In genomic region chr22:39988386-39989114, GRCh38 we compare ENCODE assay signal across 20 cellular contexts. TPM values are rescaled to one million over a fixed set of nuclear protein-coding genes. Genes with fewer than 3 reads are reported as not detected.
DNase-seq lines count a peak whose midpoint lies in the region; ATAC-seq, FAIRE-seq and TF ChIP-seq lines count a peak whose summit lies in the region.
"Had no signal": no experiment of that assay in that cellular context is flagged by ENCODE, and none has a peak within 500 bp of the region (broad histone marks: within the 10 kb centered on the region; RNA-seq: fewer than 3 reads in every experiment).

No MANE protein-coding gene starts in this region.

- no peak for FAIRE-seq in RCC 7860 (lab: Jason Lieb, UNC)

- H3K4me1 Mint-ChIP-seq in natural killer cell treated with Interleukin-12 subunit alpha and Interleukin-12 subunit beta and Interleukin-15 and Interleukin-18, amount 100 ng/mL, for 72 hours (ENCODE audit: low read depth in 2 of 2), result peaks cover 12% of the 10 kb centered on the region in 2 donors
- H3K4me1 Mint-ChIP-seq in natural killer cell, result peaks cover under 1 to 15% of the 10 kb centered on the region in 2 donors
- H3K4me1 Mint-ChIP-seq in effector memory CD8-positive, alpha-beta T cell (ENCODE audit: low read depth in 2 of 2), result peaks cover 4 to 6% of the 10 kb centered on the region in 2 donors
- H3K4me1 Mint-ChIP-seq in naive thymus-derived CD8-positive, alpha-beta T cell, result peaks cover 18 to 34% (median 28%) of the 10 kb centered on the region in 4 donors
- H3K4me1 Mint-ChIP-seq: IgD-negative memory B cell had no signal

- H3K4me3 Mint-ChIP-seq in natural killer cell treated with Interleukin-12 subunit alpha and Interleukin-12 subunit beta and Interleukin-15 and Interleukin-18, amount 100 ng/mL, for 72 hours, result no peak overlapping the region
- H3K4me3 Mint-ChIP-seq in natural killer cell, result no peak overlapping the region
- no peak overlapping the region for H3K4me3 Mint-ChIP-seq in effector memory CD8-positive, alpha-beta T cell
- H3K4me3 Mint-ChIP-seq in naive thymus-derived CD8-positive, alpha-beta T cell, result peak overlapping the region in 6 of 10 donors; percentile 17 to 70 (median 42)
- H3K4me3 Mint-ChIP-seq: CD4-positive, alpha-beta T cell; IgD-negative memory B cell had no signal

- no peaks in the 10 kb centered on the region for H3K36me3 Mint-ChIP-seq in natural killer cell treated with Interleukin-12 subunit alpha and Interleukin-12 subunit beta and Interleukin-15 and Interleukin-18, amount 100 ng/mL, for 72 hours
- H3K36me3 Mint-ChIP-seq in natural killer cell, result no peaks in the 10 kb centered on the region
- H3K36me3 Mint-ChIP-seq in effector memory CD8-positive, alpha-beta T cell (ENCODE audit: insufficient read depth), result peaks cover 6% of the 10 kb centered on the region
- no peaks in the 10 kb centered on the region for H3K36me3 Mint-ChIP-seq in naive thymus-derived CD8-positive, alpha-beta T cell

- TF ChIP-seq CTCF in natural killer cell (IDR thresholded peaks at IDR 0.05) (no peak), spleen (IDR thresholded peaks at IDR 0.05 in 8 of 11, conservative IDR thresholded peaks at IDR 0.05 in 3 of 11) (no peak)

- H3K27me3 ChIP-seq in spleen (replicated peaks in 1 of 7), result peaks cover 0 to 33% (median 10%) of the 10 kb centered on the region in 7 donors
- H3K27me3 ChIP-seq: Peyer's patch had no signal

- H3K9me3 ChIP-seq in spleen, result no peaks in the 10 kb centered on the region
- H3K9me3 ChIP-seq: Peyer's patch had no signal

- H3K4me3 ChIP-seq in spleen, result no peak overlapping the region
- H3K4me3 ChIP-seq: Peyer's patch had no signal

- TF ChIP-seq POLR2A in spleen (IDR thresholded peaks at IDR 0.05), result no peak

- POLR2A ChIA-PET in naive thymus-derived CD8-positive, alpha-beta T cell (lab: Charles Lee), result no interaction called here

- no peaks in the 10 kb centered on the region for H3K9me3 Mint-ChIP-seq in natural killer cell treated with Interleukin-12 subunit alpha and Interleukin-12 subunit beta and Interleukin-15 and Interleukin-18, amount 100 ng/mL, for 72 hours
- H3K9me3 Mint-ChIP-seq in natural killer cell, result no peaks in the 10 kb centered on the region
- no peaks in the 10 kb centered on the region for H3K9me3 Mint-ChIP-seq in effector memory CD8-positive, alpha-beta T cell
- H3K9me3 Mint-ChIP-seq in naive thymus-derived CD8-positive, alpha-beta T cell, result no peaks in the 10 kb centered on the region
- H3K9me3 Mint-ChIP-seq: CD4-positive, alpha-beta T cell; IgD-negative memory B cell had no signal

- 69 to 81% (median 78%) methylated on average over 10 of the region's 10 CpGs for WGBS in spleen, 5 donors

- H3K27ac Mint-ChIP-seq in natural killer cell treated with Interleukin-12 subunit alpha and Interleukin-12 subunit beta and Interleukin-15 and Interleukin-18, amount 100 ng/mL, for 72 hours, result peak overlapping the region; percentile 0 to 5
- peak overlapping the region in 1 of 2 donors; percentile 23 for H3K27ac Mint-ChIP-seq in natural killer cell
- H3K27ac Mint-ChIP-seq in effector memory CD8-positive, alpha-beta T cell, result peak overlapping the region; percentile 13 to 79
- peak overlapping the region in 6 of 10 donors; percentile 3 to 87 (median 59) for H3K27ac Mint-ChIP-seq in naive thymus-derived CD8-positive, alpha-beta T cell
- H3K27ac Mint-ChIP-seq: CD4-positive, alpha-beta T cell; IgD-negative memory B cell had no signal

- intact Hi-C loops in natural killer cell (cut with micrococcal nuclease) (no loop called here), spleen (cut with DNase I; ENCODE audit: low total_unique reads) (no loop called here), sciatic nerve (cut with DNase I) (loop anchor here (5.0 kb wide), 1 partner anchor 736 kb away; no protein-coding TSS in a partner anchor)

- peaks cover 25 to 31% of the 10 kb centered on the region in 2 donors for H3K27me3 Mint-ChIP-seq in natural killer cell treated with Interleukin-12 subunit alpha and Interleukin-12 subunit beta and Interleukin-15 and Interleukin-18, amount 100 ng/mL, for 72 hours
- H3K27me3 Mint-ChIP-seq in natural killer cell (ENCODE audit: low read depth in 2 of 2), result peaks cover 21 to 24% of the 10 kb centered on the region in 2 donors
- H3K27me3 Mint-ChIP-seq in effector memory CD8-positive, alpha-beta T cell, result peaks cover 41 to 44% of the 10 kb centered on the region in 2 donors
- H3K27me3 Mint-ChIP-seq in naive thymus-derived CD8-positive, alpha-beta T cell, result peaks cover 0 to 10% (median 1%) of the 10 kb centered on the region in 5 donors

- H3K27ac ChIP-seq in spleen, result no peak overlapping the region
- H3K27ac ChIP-seq: Peyer's patch had no signal

- H3K4me1 ChIP-seq in spleen, result no peaks in the 10 kb centered on the region

- DNase-seq in natural killer cell treated with Interleukin-12 subunit alpha and Interleukin-12 subunit beta and Interleukin-15 and Interleukin-18, amount 100 ng/mL, for 72 hours (ENCODE audit: low spot score), result no peak
- no peak for DNase-seq in natural killer cell
- DNase-seq in effector memory CD8-positive, alpha-beta T cell, result no peak
- no peak for DNase-seq in naive thymus-derived CD8-positive, alpha-beta T cell
- DNase-seq in spleen, result no peak
- DNase-seq in RCC 7860 (ENCODE audit: low spot score), result no peak
- DNase-seq in sciatic nerve (ENCODE audit: low spot score), result no peak
- DNase-seq: ACHN; CD4-positive, alpha-beta T cell; DND-41; NCI-H1417; NCI-H2029; NCI-H2171 treated with DMSO at 0.1 percent for 48 hours; NCI-H82; Peyer's patch; SHP77 had no signal

- H3K36me3 ChIP-seq in spleen, result no peaks in the 10 kb centered on the region
- H3K36me3 ChIP-seq: Peyer's patch had no signal

- ATAC-seq in natural killer cell treated with Interleukin-12 subunit alpha and Interleukin-12 subunit beta and Interleukin-15 and Interleukin-18, amount 100 ng/mL, for 72 hours, result no peak
- ATAC-seq in natural killer cell, result no peak
- no peak for ATAC-seq in effector memory CD8-positive, alpha-beta T cell (replicated peaks)
- ATAC-seq in naive thymus-derived CD8-positive, alpha-beta T cell, result no peak
- no peak for ATAC-seq in sciatic nerve

RNA-seq across cellular contexts. Expression of gene FAM83F, which starts 6.2 kb away (rescaled TPM):
- total RNA-seq in natural killer cell treated with Interleukin-12 subunit alpha and Interleukin-12 subunit beta and Interleukin-15 and Interleukin-18, amount 100 ng/mL, for 72 hours, result under 1 TPM in 1 of 2 donors, not detected in 1; 0.39 TPM
- 1 to 10 TPM in 2 of 3 donors, not detected in 1; 1.0 to 7.5 TPM for total RNA-seq in natural killer cell
- 1 to 10 TPM in 1 of 2 experiments, under 1 TPM in 1; 0.41 to 1.2 TPM for total RNA-seq in naive thymus-derived CD8-positive, alpha-beta T cell
- under 1 TPM in 2 of 3 donors, not detected in 1; 0.01 to 0.02 TPM for polyA plus RNA-seq in naive thymus-derived CD8-positive, alpha-beta T cell
- total RNA-seq in spleen, result under 1 TPM in 6 of 7 donors, not detected in 1; 0.06 to 0.28 (median 0.18) TPM
- under 1 TPM in 2 of 3 donors, not detected in 1; 0.02 to 0.13 TPM for polyA plus RNA-seq in spleen
- total RNA-seq in sciatic nerve, result 11.4 TPM
- polyA plus RNA-seq: IgD-negative memory B cell had no signal

RNA-seq across cellular contexts. Expression of gene TMA7B, which starts 28.4 kb away (rescaled TPM):
- total RNA-seq in natural killer cell treated with Interleukin-12 subunit alpha and Interleukin-12 subunit beta and Interleukin-15 and Interleukin-18, amount 100 ng/mL, for 72 hours, result 1 to 10 TPM in 1 of 2 donors, under 1 TPM in 1; 0.86 to 2.8 TPM
- 1 to 10 TPM; 2.6 to 8.7 (median 6.7) TPM for total RNA-seq in natural killer cell
- total RNA-seq in naive thymus-derived CD8-positive, alpha-beta T cell, result 10 to 100 TPM; 11.8 to 14.2 TPM
- 1 to 10 TPM; 1.5 to 3.5 (median 2.8) TPM for polyA plus RNA-seq in naive thymus-derived CD8-positive, alpha-beta T cell
- total RNA-seq in spleen, result 1 to 10 TPM; 1.5 to 4.2 (median 2.7) TPM
- under 1 TPM; 0.29 to 0.45 (median 0.35) TPM for polyA plus RNA-seq in spleen
- 0.45 TPM for total RNA-seq in sciatic nerve
- total RNA-seq: H7, HT-29, NCI-H460, Peyer's patch had no signal

Comparison
In these comparisons a context has a peak if more than half of its experiments do, and no peak if none do; other contexts are left out.
1. H3K4me3 Mint-ChIP-seq: peak in naive thymus-derived CD8-positive, alpha-beta T cell (6 of 10); none in natural killer cell treated with Interleukin-12 subunit alpha and Interleukin-12 subunit beta and Interleukin-15 and Interleukin-18, amount 100 ng/mL, for 72 hours (single experiment), natural killer cell (single experiment) and effector memory CD8-positive, alpha-beta T cell (0 of 2).